Comparison of ENCODE assay signal across 1 cellular context in the genomic region with DNA sequence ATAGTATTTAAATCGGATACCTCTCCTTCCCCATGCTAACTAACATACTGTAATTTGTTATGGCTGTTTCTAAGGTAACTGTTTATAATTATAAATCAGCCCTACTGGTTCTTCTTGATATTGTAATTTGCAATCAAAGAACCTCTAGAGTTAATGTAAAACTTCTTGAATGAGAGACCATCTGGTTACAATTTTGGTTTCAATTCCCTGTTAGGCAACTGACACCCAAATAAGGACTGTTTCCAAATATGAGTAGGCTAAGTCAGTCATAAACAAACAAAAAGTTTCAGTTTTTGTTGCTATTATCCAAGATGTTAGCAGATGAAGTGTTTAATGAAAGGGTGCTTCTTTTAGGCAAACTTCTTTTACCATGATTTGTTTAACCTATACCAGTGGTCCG.
TF ChIP-seq lines count a peak whose summit lies in the region.

No MANE protein-coding gene starts in this region.

TF ChIP-seq in GM12878, 131 proteins besides CTCF, POLR2A, EP300 and RAD21 (continued from another document and continues in another):
- TF ChIP-seq ZBTB4 (CRISPR knock-in tag; IDR thresholded peaks at IDR 0.05) (no peak), NR2C1 (IDR thresholded peaks at IDR 0.05) (no peak), BMI1 (IDR thresholded peaks at IDR 0.05; ENCODE audit: borderline replicate concordance) (no peak), CHD2 (IDR thresholded peaks at IDR 0.05; ENCODE audit: borderline replicate concordance, low read depth, low read length) (no peak), CBX3 (IDR thresholded peaks at IDR 0.05; ENCODE audit: borderline replicate concordance, low read depth) (no peak), BRCA1 (IDR thresholded peaks at IDR 0.05; ENCODE audit: low read depth, low read length) (no peak), POLR2AphosphoS5 (IDR thresholded peaks at IDR 0.05; ENCODE audit: low read length) (no peak), SMAD5 (IDR thresholded peaks at IDR 0.05; ENCODE audit: low read depth) (no peak), IRF4 (IDR thresholded peaks at IDR 0.05; ENCODE audit: low read depth, low read length) (peak; percentile 87), YBX1 (IDR thresholded peaks at IDR 0.05) (no peak), RB1 (IDR thresholded peaks at IDR 0.05; ENCODE audit: borderline replicate concordance) (no peak), NFIC (IDR thresholded peaks at IDR 0.05; ENCODE audit: low read depth, low read length) (peak; percentile 38), SMAD1 (IDR thresholded peaks at IDR 0.05; ENCODE audit: low read depth, partially characterized antibody) (no peak), TBL1XR1 (IDR thresholded peaks at IDR 0.05; ENCODE audit: low read depth, low read length) (peak; percentile 76; the same call in 1 of the 2 replicates), DPF2 (IDR thresholded peaks at IDR 0.05) (no peak), IRF5 (IDR thresholded peaks at IDR 0.05; ENCODE audit: borderline replicate concordance) (no peak), ZNF274 (IDR thresholded peaks at IDR 0.05; ENCODE audit: insufficient read depth, insufficient read length) (no peak), RFX5 (IDR thresholded peaks at IDR 0.05; ENCODE audit: low read depth, low read length) (no peak), SPI1 (IDR thresholded peaks at IDR 0.05; ENCODE audit: borderline replicate concordance, insufficient read depth, low read depth, low read length) (peak; percentile 89), ZBTB11 (CRISPR knock-in tag; IDR thresholded peaks at IDR 0.05) (no peak), CBX5 (IDR thresholded peaks at IDR 0.05; ENCODE audit: low read depth) (no peak), HSF1 (IDR thresholded peaks at IDR 0.05; ENCODE audit: low read depth, low read length) (no peak), PAX8 (IDR thresholded peaks at IDR 0.05) (no peak), BHLHE40 (IDR thresholded peaks at IDR 0.05; ENCODE audit: borderline replicate concordance in 1 of 2, low read depth in 2 of 2, low read length in 1 of 2) (peak in 1 of 2 experiments; percentile 29; a peak in 1 of 4 replicates), SIX5 (IDR thresholded peaks at IDR 0.05; ENCODE audit: low read depth, low read length, severe bottlenecking) (no peak), BCL11A (IDR thresholded peaks at IDR 0.05; ENCODE audit: low read depth, low read length) (0 out of 2 replicates have a peak, but pooled peaks have one; percentile 35), BACH1 (IDR thresholded peaks at IDR 0.05; ENCODE audit: borderline replicate concordance) (no peak; the same call in 1 of the 2 replicates), STAT1 (conservative IDR thresholded peaks at IDR 0.05) (no peak), TAF1 (IDR thresholded peaks at IDR 0.05; ENCODE audit: borderline replicate concordance, low read depth, low read length) (no peak), USF2 (IDR thresholded peaks at IDR 0.05; ENCODE audit: borderline replicate concordance, low read depth, low read length) (no peak), RCOR1 (conservative IDR thresholded peaks at IDR 0.05; ENCODE audit: low read depth, low read length) (0 out of 2 replicates have a peak, but pooled peaks have one; percentile 52), NFXL1 (IDR thresholded peaks at IDR 0.05; ENCODE audit: borderline replicate concordance) (no peak), MXI1 (IDR thresholded peaks at IDR 0.05; ENCODE audit: low read depth, low read length) (no peak), NR2F1 (conservative IDR thresholded peaks at IDR 0.05) (peak; percentile 50; the same call in 1 of the 2 replicates)
- TF ChIP-seq, protein P1, sequence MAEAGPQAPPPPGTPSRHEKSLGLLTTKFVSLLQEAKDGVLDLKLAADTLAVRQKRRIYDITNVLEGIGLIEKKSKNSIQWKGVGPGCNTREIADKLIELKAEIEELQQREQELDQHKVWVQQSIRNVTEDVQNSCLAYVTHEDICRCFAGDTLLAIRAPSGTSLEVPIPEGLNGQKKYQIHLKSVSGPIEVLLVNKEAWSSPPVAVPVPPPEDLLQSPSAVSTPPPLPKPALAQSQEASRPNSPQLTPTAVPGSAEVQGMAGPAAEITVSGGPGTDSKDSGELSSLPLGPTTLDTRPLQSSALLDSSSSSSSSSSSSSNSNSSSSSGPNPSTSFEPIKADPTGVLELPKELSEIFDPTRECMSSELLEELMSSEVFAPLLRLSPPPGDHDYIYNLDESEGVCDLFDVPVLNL (IDR thresholded peaks at IDR 0.05; ENCODE audit: low read depth, low read length) = no peak
- TF ChIP-seq, protein P2, sequence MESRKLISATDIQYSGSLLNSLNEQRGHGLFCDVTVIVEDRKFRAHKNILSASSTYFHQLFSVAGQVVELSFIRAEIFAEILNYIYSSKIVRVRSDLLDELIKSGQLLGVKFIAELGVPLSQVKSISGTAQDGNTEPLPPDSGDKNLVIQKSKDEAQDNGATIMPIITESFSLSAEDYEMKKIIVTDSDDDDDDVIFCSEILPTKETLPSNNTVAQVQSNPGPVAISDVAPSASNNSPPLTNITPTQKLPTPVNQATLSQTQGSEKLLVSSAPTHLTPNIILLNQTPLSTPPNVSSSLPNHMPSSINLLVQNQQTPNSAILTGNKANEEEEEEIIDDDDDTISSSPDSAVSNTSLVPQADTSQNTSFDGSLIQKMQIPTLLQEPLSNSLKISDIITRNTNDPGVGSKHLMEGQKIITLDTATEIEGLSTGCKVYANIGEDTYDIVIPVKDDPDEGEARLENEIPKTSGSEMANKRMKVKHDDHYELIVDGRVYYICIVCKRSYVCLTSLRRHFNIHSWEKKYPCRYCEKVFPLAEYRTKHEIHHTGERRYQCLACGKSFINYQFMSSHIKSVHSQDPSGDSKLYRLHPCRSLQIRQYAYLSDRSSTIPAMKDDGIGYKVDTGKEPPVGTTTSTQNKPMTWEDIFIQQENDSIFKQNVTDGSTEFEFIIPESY (IDR thresholded peaks at IDR 0.05) = no peak
- TF ChIP-seq, protein P3, sequence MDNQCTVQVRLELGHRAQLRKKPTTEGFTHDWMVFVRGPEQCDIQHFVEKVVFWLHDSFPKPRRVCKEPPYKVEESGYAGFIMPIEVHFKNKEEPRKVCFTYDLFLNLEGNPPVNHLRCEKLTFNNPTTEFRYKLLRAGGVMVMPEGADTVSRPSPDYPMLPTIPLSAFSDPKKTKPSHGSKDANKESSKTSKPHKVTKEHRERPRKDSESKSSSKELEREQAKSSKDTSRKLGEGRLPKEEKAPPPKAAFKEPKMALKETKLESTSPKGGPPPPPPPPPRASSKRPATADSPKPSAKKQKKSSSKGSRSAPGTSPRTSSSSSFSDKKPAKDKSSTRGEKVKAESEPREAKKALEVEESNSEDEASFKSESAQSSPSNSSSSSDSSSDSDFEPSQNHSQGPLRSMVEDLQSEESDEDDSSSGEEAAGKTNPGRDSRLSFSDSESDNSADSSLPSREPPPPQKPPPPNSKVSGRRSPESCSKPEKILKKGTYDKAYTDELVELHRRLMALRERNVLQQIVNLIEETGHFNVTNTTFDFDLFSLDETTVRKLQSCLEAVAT (IDR thresholded peaks at IDR 0.05) = no peak
- TF ChIP-seq, protein P4, sequence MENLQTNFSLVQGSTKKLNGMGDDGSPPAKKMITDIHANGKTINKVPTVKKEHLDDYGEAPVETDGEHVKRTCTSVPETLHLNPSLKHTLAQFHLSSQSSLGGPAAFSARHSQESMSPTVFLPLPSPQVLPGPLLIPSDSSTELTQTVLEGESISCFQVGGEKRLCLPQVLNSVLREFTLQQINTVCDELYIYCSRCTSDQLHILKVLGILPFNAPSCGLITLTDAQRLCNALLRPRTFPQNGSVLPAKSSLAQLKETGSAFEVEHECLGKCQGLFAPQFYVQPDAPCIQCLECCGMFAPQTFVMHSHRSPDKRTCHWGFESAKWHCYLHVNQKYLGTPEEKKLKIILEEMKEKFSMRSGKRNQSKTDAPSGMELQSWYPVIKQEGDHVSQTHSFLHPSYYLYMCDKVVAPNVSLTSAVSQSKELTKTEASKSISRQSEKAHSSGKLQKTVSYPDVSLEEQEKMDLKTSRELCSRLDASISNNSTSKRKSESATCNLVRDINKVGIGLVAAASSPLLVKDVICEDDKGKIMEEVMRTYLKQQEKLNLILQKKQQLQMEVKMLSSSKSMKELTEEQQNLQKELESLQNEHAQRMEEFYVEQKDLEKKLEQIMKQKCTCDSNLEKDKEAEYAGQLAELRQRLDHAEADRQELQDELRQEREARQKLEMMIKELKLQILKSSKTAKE (IDR thresholded peaks at IDR 0.05; ENCODE audit: low read depth, poor library complexity, severe bottlenecking) = peak; percentile 55
- TF ChIP-seq, protein P5, sequence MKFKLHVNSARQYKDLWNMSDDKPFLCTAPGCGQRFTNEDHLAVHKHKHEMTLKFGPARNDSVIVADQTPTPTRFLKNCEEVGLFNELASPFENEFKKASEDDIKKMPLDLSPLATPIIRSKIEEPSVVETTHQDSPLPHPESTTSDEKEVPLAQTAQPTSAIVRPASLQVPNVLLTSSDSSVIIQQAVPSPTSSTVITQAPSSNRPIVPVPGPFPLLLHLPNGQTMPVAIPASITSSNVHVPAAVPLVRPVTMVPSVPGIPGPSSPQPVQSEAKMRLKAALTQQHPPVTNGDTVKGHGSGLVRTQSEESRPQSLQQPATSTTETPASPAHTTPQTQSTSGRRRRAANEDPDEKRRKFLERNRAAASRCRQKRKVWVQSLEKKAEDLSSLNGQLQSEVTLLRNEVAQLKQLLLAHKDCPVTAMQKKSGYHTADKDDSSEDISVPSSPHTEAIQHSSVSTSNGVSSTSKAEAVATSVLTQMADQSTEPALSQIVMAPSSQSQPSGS (IDR thresholded peaks at IDR 0.05; ENCODE audit: low read length) = peak; percentile 62; the same call in 1 of the 2 replicates
